ENCODE assay signal across 7 cellular contexts in genomic region chr12:44874981-44875416, GRCh38. TPM values are rescaled to one million over a fixed set of nuclear protein-coding genes. Genes with fewer than 3 reads are reported as not detected.
DNase-seq lines count a peak whose midpoint lies in the region; ATAC-seq and TF ChIP-seq lines count a peak whose summit lies in the region.

No MANE protein-coding gene starts in this region.

- H3K27ac ChIP-seq in GM23338 (ENCODE audit: low read depth) = no peak overlapping the region
- H3K27ac ChIP-seq in colonic mucosa = no peak overlapping the region

- no peaks in the 10 kb centered on the region for H3K36me3 ChIP-seq in GM23338 (ENCODE audit: insufficient read depth)
- no peaks in the 10 kb centered on the region for H3K36me3 ChIP-seq in colonic mucosa

- no peaks in the 10 kb centered on the region for H3K9me2 ChIP-seq in GM23338 (ENCODE audit: insufficient read depth)

- intact Hi-C loops in colonic mucosa (cut with DNase I) = no loop called here

- peaks cover 15% of the 10 kb centered on the region for H3K36me3 Mint-ChIP-seq in GM23338 (ENCODE audit: low read depth)
- H3K36me3 Mint-ChIP-seq in nephron progenitor cell (ENCODE audit: low read depth) = peaks cover 10% of the 10 kb centered on the region

- H4K20me1 ChIP-seq in GM23338 (replicated peaks; ENCODE audit: insufficient read depth) = no peaks in the 10 kb centered on the region

- H3K27ac Mint-ChIP-seq in GM23338 = peak overlapping the region; percentile 87; the same call in 1 of the 2 replicates
- no peak overlapping the region for H3K27ac Mint-ChIP-seq in nephron progenitor cell

- H3K4me3 ChIP-seq in GM23338 (peak overlapping the region; percentile 91), colonic mucosa (peak overlapping the region; percentile 46)

- H3K4me2 ChIP-seq in GM23338 = peak overlapping the region; percentile 79

- H2AFZ ChIP-seq in GM23338 = peak overlapping the region; percentile 95

- no peaks in the 10 kb centered on the region for H3F3A ChIP-seq in GM23338 (replicated peaks; ENCODE audit: low read depth)

- H3K79me2 ChIP-seq in GM23338 (replicated peaks; ENCODE audit: insufficient read depth) = peaks cover 38% of the 10 kb centered on the region

- H3K27me3 Mint-ChIP-seq in GM23338 (ENCODE audit: insufficient read depth, low read depth, poor library complexity) = no peaks in the 10 kb centered on the region
- peaks cover 29% of the 10 kb centered on the region for H3K27me3 Mint-ChIP-seq in nephron progenitor cell (ENCODE audit: low read depth, poor library complexity)

- H3K9me3 ChIP-seq in colonic mucosa = no peaks in the 10 kb centered on the region

- H3K4me1 Mint-ChIP-seq in GM23338 (peaks cover 12% of the 10 kb centered on the region; the same call in 2 of the 3 replicates), nephron progenitor cell (peaks cover 20% of the 10 kb centered on the region)

- H3K4me1 ChIP-seq in GM23338 (ENCODE audit: insufficient read depth) = peaks cover 13% of the 10 kb centered on the region
- peaks cover 5% of the 10 kb centered on the region for H3K4me1 ChIP-seq in colonic mucosa

- DNase-seq in GM23338 (ENCODE audit: low spot score) (peak; percentile 63), SK-N-DZ (ENCODE audit: low spot score) (peak; percentile 55), colonic mucosa (no peak), nephron progenitor cell (peak; percentile 17), NCI-H226 (no peak)

- H3K4me3 Mint-ChIP-seq in GM23338 = peak overlapping the region; percentile 96
- H3K4me3 Mint-ChIP-seq in nephron progenitor cell = peak overlapping the region; percentile 92

- H3K9me3 Mint-ChIP-seq in GM23338 = peaks cover 9% of the 10 kb centered on the region; the same call in 2 of the 3 replicates
- H3K9me3 Mint-ChIP-seq in nephron progenitor cell = peaks cover 15% of the 10 kb centered on the region

- no peak overlapping the region for H3K9ac ChIP-seq in colonic mucosa (ENCODE audit: low read depth in 2 of 2, low read length in 2 of 2)

- TF ChIP-seq CTCF in GM23338 (conservative IDR thresholded peaks at IDR 0.05; ENCODE audit: low read depth in 2 of 2) = no peak
- no peak for TF ChIP-seq CTCF in colonic mucosa (IDR thresholded peaks at IDR 0.05)
- TF ChIP-seq CTCF in nephron progenitor cell (IDR thresholded peaks at IDR 0.05) = no peak

- H3K27me3 ChIP-seq in GM23338 (ENCODE audit: insufficient read depth) (peaks cover 16% of the 10 kb centered on the region), colonic mucosa (peaks cover 12% of the 10 kb centered on the region)

- ATAC-seq in GM23338 (peak; percentile 15), GM21717 (IDR thresholded peaks at IDR 0.05; ENCODE audit: unreplicated experiment) (no peak), GM21381 (IDR thresholded peaks at IDR 0.05; ENCODE audit: unreplicated experiment) (no peak)

TF ChIP-seq in GM23338, 12 proteins besides CTCF, POLR2A, EP300 and RAD21 (continues in another document):
- TF ChIP-seq EZH2 (IDR thresholded peaks at IDR 0.05; ENCODE audit: low read depth, unreplicated experiment) (no peak), JUNB (IDR thresholded peaks at IDR 0.05; ENCODE audit: unreplicated experiment) (no peak), ZNF462 (CRISPR knock-in tag; IDR thresholded peaks at IDR 0.05) (no peak), NANOG (IDR thresholded peaks at IDR 0.05; ENCODE audit: borderline replicate concordance) (no peak), ZNF114 (CRISPR knock-in tag; IDR thresholded peaks at IDR 0.05) (no peak), STAT1 (IDR thresholded peaks at IDR 0.05; ENCODE audit: unreplicated experiment) (no peak), EZH2phosphoT487 (IDR thresholded peaks at IDR 0.05; ENCODE audit: unreplicated experiment) (no peak), POLR2AphosphoS5 (IDR thresholded peaks at IDR 0.05; ENCODE audit: low read depth) (no peak)
- TF ChIP-seq, protein P1, sequence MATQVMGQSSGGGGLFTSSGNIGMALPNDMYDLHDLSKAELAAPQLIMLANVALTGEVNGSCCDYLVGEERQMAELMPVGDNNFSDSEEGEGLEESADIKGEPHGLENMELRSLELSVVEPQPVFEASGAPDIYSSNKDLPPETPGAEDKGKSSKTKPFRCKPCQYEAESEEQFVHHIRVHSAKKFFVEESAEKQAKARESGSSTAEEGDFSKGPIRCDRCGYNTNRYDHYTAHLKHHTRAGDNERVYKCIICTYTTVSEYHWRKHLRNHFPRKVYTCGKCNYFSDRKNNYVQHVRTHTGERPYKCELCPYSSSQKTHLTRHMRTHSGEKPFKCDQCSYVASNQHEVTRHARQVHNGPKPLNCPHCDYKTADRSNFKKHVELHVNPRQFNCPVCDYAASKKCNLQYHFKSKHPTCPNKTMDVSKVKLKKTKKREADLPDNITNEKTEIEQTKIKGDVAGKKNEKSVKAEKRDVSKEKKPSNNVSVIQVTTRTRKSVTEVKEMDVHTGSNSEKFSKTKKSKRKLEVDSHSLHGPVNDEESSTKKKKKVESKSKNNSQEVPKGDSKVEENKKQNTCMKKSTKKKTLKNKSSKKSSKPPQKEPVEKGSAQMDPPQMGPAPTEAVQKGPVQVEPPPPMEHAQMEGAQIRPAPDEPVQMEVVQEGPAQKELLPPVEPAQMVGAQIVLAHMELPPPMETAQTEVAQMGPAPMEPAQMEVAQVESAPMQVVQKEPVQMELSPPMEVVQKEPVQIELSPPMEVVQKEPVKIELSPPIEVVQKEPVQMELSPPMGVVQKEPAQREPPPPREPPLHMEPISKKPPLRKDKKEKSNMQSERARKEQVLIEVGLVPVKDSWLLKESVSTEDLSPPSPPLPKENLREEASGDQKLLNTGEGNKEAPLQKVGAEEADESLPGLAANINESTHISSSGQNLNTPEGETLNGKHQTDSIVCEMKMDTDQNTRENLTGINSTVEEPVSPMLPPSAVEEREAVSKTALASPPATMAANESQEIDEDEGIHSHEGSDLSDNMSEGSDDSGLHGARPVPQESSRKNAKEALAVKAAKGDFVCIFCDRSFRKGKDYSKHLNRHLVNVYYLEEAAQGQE (IDR thresholded peaks at IDR 0.05; ENCODE audit: unreplicated experiment) = no peak

RNA-seq across cellular contexts. Expression of gene NELL2, which starts 1.1 kb away (rescaled TPM):
- 99.5 and 103 TPM in 2 replicates for total RNA-seq in GM23338 (2014; rRNA removed; shearing (Covaris generic))
- 23.3 and 25.1 TPM in 2 replicates for polyA plus RNA-seq in GM23338 (2016; fragmentation: Nextera tagmentation; extraction: Ambion mirVana)
- polyA plus RNA-seq in SK-N-DZ (2014; cell fraction: cytosol; rRNA removed) = 241 and 334 TPM in 2 replicates
- 159 and 161 TPM in 2 replicates for polyA plus RNA-seq in SK-N-DZ (2014; cell fraction: nucleus; rRNA removed)
- 1 to 10 TPM; 2.1 to 3.0 TPM for total RNA-seq in colonic mucosa

Comparison
In these comparisons a context has a peak if more than half of its experiments do, and no peak if none do; other contexts are left out.
1. DNase-seq: peak in GM23338 (single experiment), SK-N-DZ (single experiment) and nephron progenitor cell (single experiment); none in colonic mucosa (single experiment) and NCI-H226 (single experiment).
2. RNA of gene NELL2, which starts 1.1 kb away (total RNA-seq): 99.5 to 103 TPM in GM23338; 2.1 to 3.0 TPM in colonic mucosa; every median in the first group is over 10 times any median in the second.